10 cellular contexts compared by ENCODE assay signal in genomic region chr2:96241227-96241626, GRCh38. TPM values are rescaled to one million over a fixed set of nuclear protein-coding genes. Genes with fewer than 3 reads are reported as not detected.
A peak's percentile ranks its signal among the peaks of the same experiment; 100 is the strongest.
DNase-seq lines count a peak whose midpoint lies in the region; ATAC-seq and TF ChIP-seq lines count a peak whose summit lies in the region.
"Had no signal": no experiment of that assay in that cellular context is flagged by ENCODE, and none has a peak within 500 bp of the region (broad histone marks: within the 10 kb centered on the region; RNA-seq: fewer than 3 reads in every experiment).

No MANE protein-coding gene starts in this region.

- H3K27ac ChIP-seq in WERI-Rb-1: no peak overlapping the region
- H3K27ac ChIP-seq in upper lobe of right lung: peak overlapping the region; percentile 84
- H3K27ac ChIP-seq in stomach: peak overlapping the region in 2 of 5 donors; percentile 79 to 84

- no peak for TF ChIP-seq POLR2A in stomach (IDR thresholded peaks at IDR 0.05)

- H3K9me3 ChIP-seq in WERI-Rb-1 (ENCODE audit: severe bottlenecking) (no peaks in the 10 kb centered on the region), upper lobe of right lung (no peaks in the 10 kb centered on the region), stomach (no peaks in the 10 kb centered on the region)

- peaks cover 9% of the 10 kb centered on the region for H3K4me1 ChIP-seq in upper lobe of right lung
- peaks cover 0 to 22% (median 3%) of the 10 kb centered on the region in 4 donors for H3K4me1 ChIP-seq in stomach
- H3K4me1 ChIP-seq: parathyroid adenoma had no signal

- H3K36me3 Mint-ChIP-seq in stimulated activated naive CD8-positive, alpha-beta T cell treated with anti-CD3 and anti-CD28 coated beads, Interleukin-15, Interleukin-2, amounts not matched to agents 100 ng/mL and 50 ng/mL, for 24 hours (ENCODE audit: low read depth): no peaks in the 10 kb centered on the region
- H3K36me3 Mint-ChIP-seq in immature natural killer cell: peaks cover 0 to 10% (median 4%) of the 10 kb centered on the region in 3 donors

- H3K36me3 ChIP-seq in WERI-Rb-1: no peaks in the 10 kb centered on the region; the same call in 1 of the 2 replicates
- no peaks in the 10 kb centered on the region for H3K36me3 ChIP-seq in upper lobe of right lung
- peaks cover 0 to 25% (median 16%) of the 10 kb centered on the region in 4 donors for H3K36me3 ChIP-seq in stomach

- 77 to 100% (median 92%) methylated on average over 1 to 2 of the region's 2 CpGs for WGBS in stomach, 5 donors

- H3K4me3 ChIP-seq in WERI-Rb-1 (ENCODE audit: low read depth, low read length) (no peak overlapping the region), upper lobe of right lung (no peak overlapping the region), stomach (no peak overlapping the region)

- intact Hi-C loops in upper lobe of right lung (cut with DNase I) (no loop called here), stomach (cut with DNase I; ENCODE audit: low total_unique reads) (no loop called here)

- ATAC-seq in stimulated activated naive CD8-positive, alpha-beta T cell treated with anti-CD3 and anti-CD28 coated beads, Interleukin-15, Interleukin-2, amounts not matched to agents 100 U/mL and 50 U/mL, for 24 hours: no peak
- ATAC-seq in upper lobe of right lung: no peak

- H3K27me3 ChIP-seq in WERI-Rb-1 (ENCODE audit: insufficient read depth, low read depth, severe bottlenecking) (no peaks in the 10 kb centered on the region), upper lobe of right lung (no peaks in the 10 kb centered on the region), stomach (no peaks in the 10 kb centered on the region)

- no peak for DNase-seq in stimulated activated naive CD8-positive, alpha-beta T cell treated with anti-CD3 and anti-CD28 coated beads, Interleukin-15, Interleukin-2, amounts not matched to agents 100 U/mL and 50 U/mL, for 24 hours
- DNase-seq in WERI-Rb-1 (peak; percentile 17), immature natural killer cell (no peak), upper lobe of right lung (no peak), ureter (ENCODE audit: low spot score) (no peak), NCI-H748 (lab: John Stamatoyannopoulos, UW; ENCODE audit: unreplicated experiment) (no peak), stomach (no peak)
- DNase-seq: T1000 had no signal

- peak overlapping the region; percentile 38 for H3K4me3 Mint-ChIP-seq in stimulated activated naive CD8-positive, alpha-beta T cell treated with anti-CD3 and anti-CD28 coated beads, Interleukin-15, Interleukin-2, amounts not matched to agents 100 ng/mL and 50 ng/mL, for 24 hours
- peak overlapping the region in 4 of 5 donors; percentile 36 to 84 (median 78) for H3K4me3 Mint-ChIP-seq in immature natural killer cell

- H3K4me1 Mint-ChIP-seq in stimulated activated naive CD8-positive, alpha-beta T cell treated with anti-CD3 and anti-CD28 coated beads, Interleukin-15, Interleukin-2, amounts not matched to agents 100 ng/mL and 50 ng/mL, for 24 hours (ENCODE audit: low read depth): peaks cover 42% of the 10 kb centered on the region
- H3K4me1 Mint-ChIP-seq in immature natural killer cell: peaks cover 28 to 30% of the 10 kb centered on the region in 2 donors

- peak overlapping the region; percentile 82 for H3K27ac Mint-ChIP-seq in stimulated activated naive CD8-positive, alpha-beta T cell treated with anti-CD3 and anti-CD28 coated beads, Interleukin-15, Interleukin-2, amounts not matched to agents 100 ng/mL and 50 ng/mL, for 24 hours
- peak overlapping the region; percentile 94 to 96 (median 96) for H3K27ac Mint-ChIP-seq in immature natural killer cell

- H3K9me3 Mint-ChIP-seq in stimulated activated naive CD8-positive, alpha-beta T cell treated with anti-CD3 and anti-CD28 coated beads, Interleukin-15, Interleukin-2, amounts not matched to agents 100 ng/mL and 50 ng/mL, for 24 hours: no peaks in the 10 kb centered on the region
- H3K9me3 Mint-ChIP-seq in immature natural killer cell: no peaks in the 10 kb centered on the region

- TF ChIP-seq EP300 in stomach (IDR thresholded peaks at IDR 0.05): no peak

- no peaks in the 10 kb centered on the region for H3K27me3 Mint-ChIP-seq in stimulated activated naive CD8-positive, alpha-beta T cell treated with anti-CD3 and anti-CD28 coated beads, Interleukin-15, Interleukin-2, amounts not matched to agents 100 ng/mL and 50 ng/mL, for 24 hours
- H3K27me3 Mint-ChIP-seq in immature natural killer cell (ENCODE audit: low read depth in 3 of 3): peaks cover 0 to 5% (median 0%) of the 10 kb centered on the region in 3 donors

- TF ChIP-seq CTCF in WERI-Rb-1 (IDR thresholded peaks at IDR 0.05; ENCODE audit: low read depth, low read length) (peak; percentile 14; the same call in 1 of the 2 replicates), upper lobe of right lung (IDR thresholded peaks at IDR 0.05) (no peak), stomach (IDR thresholded peaks at IDR 0.05) (no peak)

RNA-seq across cellular contexts. Expression of gene TMEM127, which starts 24.6 kb away (rescaled TPM):
- polyA plus RNA-seq in immature natural killer cell (10 to 100 TPM; 24.6 to 57.7 (median 31.3) TPM), stomach (10 to 100 TPM in 1 of 3 donors, 1 to 10 TPM in 2; 5.7 to 11.4 (median 9.6) TPM)
- total RNA-seq in upper lobe of right lung (67.3 TPM), ureter (52.6 TPM), stomach (10 to 100 TPM in 4 of 5 donors, 1 to 10 TPM in 1; 5.8 to 51.6 (median 21.9) TPM)

RNA-seq across cellular contexts. Expression of gene CIAO1, which starts 24.8 kb away (rescaled TPM):
- 100 to 1,000 TPM in 2 of 3 donors, 10 to 100 TPM in 1; 92.2 to 142 (median 134) TPM for polyA plus RNA-seq in immature natural killer cell
- total RNA-seq in upper lobe of right lung: 61.7 TPM
- total RNA-seq in ureter: 79.4 TPM
- total RNA-seq in stomach: 100 to 1,000 TPM in 2 of 5 donors, 10 to 100 TPM in 3; 58.3 to 161 (median 95.3) TPM
- 10 to 100 TPM; 29.3 to 43.4 (median 42.3) TPM for polyA plus RNA-seq in stomach

RNA-seq across cellular contexts. Expression of gene STARD7, which starts 32.6 kb away (rescaled TPM):
- 100 to 1,000 TPM; 161 to 252 (median 173) TPM for polyA plus RNA-seq in immature natural killer cell
- total RNA-seq in upper lobe of right lung: 156 TPM
- 95.0 TPM for total RNA-seq in ureter
- 100 to 1,000 TPM in 2 of 5 donors, 10 to 100 TPM in 3; 30.3 to 165 (median 87.5) TPM for total RNA-seq in stomach
- 10 to 100 TPM; 34.6 to 46.4 (median 43.1) TPM for polyA plus RNA-seq in stomach
